12 cellular contexts compared by ENCODE assay signal in the genomic region with DNA sequence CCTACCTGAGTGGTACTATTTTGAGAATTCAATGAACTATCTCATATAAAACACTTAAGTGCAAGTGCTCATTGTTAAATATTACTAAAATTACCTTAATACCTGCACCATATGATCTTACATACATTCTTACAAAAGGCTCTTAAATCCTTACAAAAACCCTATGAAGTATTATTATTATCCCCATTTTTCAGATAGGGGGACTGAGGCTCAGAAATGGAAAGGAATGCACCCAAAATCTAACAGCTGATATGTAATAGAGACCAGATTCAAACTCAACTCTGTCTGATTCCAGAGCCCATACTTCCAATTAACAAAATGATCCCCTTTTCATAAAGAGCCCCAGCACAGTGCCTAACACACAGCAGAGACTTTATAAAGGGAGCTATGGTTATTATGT. TPM values are rescaled to one million over a fixed set of nuclear protein-coding genes. Genes with fewer than 3 reads are reported as not detected.
DNase-seq lines count a peak whose midpoint lies in the region; ATAC-seq and TF ChIP-seq lines count a peak whose summit lies in the region.
"Had no signal": no experiment of that assay in that cellular context is flagged by ENCODE, and none has a peak within 500 bp of the region (broad histone marks: within the 10 kb centered on the region; RNA-seq: fewer than 3 reads in every experiment).

No MANE protein-coding gene starts in this region.

- H4K20me1 ChIP-seq in DND-41 (ENCODE audit: insufficient read depth, low read length) = peaks cover 75% of the 10 kb centered on the region

- TF ChIP-seq POLR2A in esophagus muscularis mucosa (IDR thresholded peaks at IDR 0.05; ENCODE audit: low read depth) (no peak), gastrocnemius medialis (IDR thresholded peaks at IDR 0.05) (no peak)

- no peak overlapping the region for H3K9ac ChIP-seq in DND-41 (ENCODE audit: low read depth, low read length)

- no peaks in the 10 kb centered on the region for H3K9me3 ChIP-seq in DND-41 (ENCODE audit: insufficient read depth, low read length, severe bottlenecking)
- H3K9me3 ChIP-seq in esophagus muscularis mucosa = no peaks in the 10 kb centered on the region
- H3K9me3 ChIP-seq in gastrocnemius medialis = no peaks in the 10 kb centered on the region
- H3K9me3 ChIP-seq: adrenal gland had no signal

- H3K4me1 ChIP-seq in DND-41 (ENCODE audit: insufficient read depth, low read length) = peaks cover 79% of the 10 kb centered on the region
- peaks cover 76 to 96% (median 84%) of the 10 kb centered on the region in 4 donors for H3K4me1 ChIP-seq in esophagus muscularis mucosa
- H3K4me1 ChIP-seq in gastrocnemius medialis = peaks cover 78 to 86% of the 10 kb centered on the region in 2 donors

- intact Hi-C loops in esophagus muscularis mucosa (cut with DNase I) (loop anchor here (5.0 kb wide), 1 partner anchor 33 kb away; no protein-coding TSS in a partner anchor), gastrocnemius medialis (cut with DNase I; ENCODE audit: low total_unique reads) (no loop called here)

- DNase-seq in DND-41 (no peak), RWPE1 (ENCODE audit: low spot score) (no peak), esophagus muscularis mucosa (ENCODE audit: extremely low spot score) (no peak), gastrocnemius medialis (no peak), inferior parietal cortex (ENCODE audit: extremely low spot score) (no peak), retina (no peak)
- no peak for DNase-seq in activated CD4-positive, alpha-beta T cell treated with anti-CD3 and anti-CD28 coated beads, Interleukin-2, amount 50 U/mL, for 4 hours
- DNase-seq: DMS 273 treated with DMSO at 0.1 percent for 48 hours, Karpas-422, NCI-H345 had no signal

- H3K4me2 ChIP-seq in DND-41 (ENCODE audit: insufficient read depth, low read length) = 0 out of 2 replicates have a peak overlapping the region, but pooled peaks have one; percentile 13

- no peak for TF ChIP-seq EP300 in esophagus muscularis mucosa (IDR thresholded peaks at IDR 0.05)

- H3K27me3 ChIP-seq in DND-41 (ENCODE audit: insufficient read depth, low read length, poor library complexity) (no peaks in the 10 kb centered on the region), esophagus muscularis mucosa (no peaks in the 10 kb centered on the region), gastrocnemius medialis (no peaks in the 10 kb centered on the region)
- H3K27me3 ChIP-seq: adrenal gland had no signal

- H3K27ac ChIP-seq in DND-41 (ENCODE audit: low read length) (peak overlapping the region; percentile 77), RWPE1 (peak overlapping the region; percentile 69; the same call in 1 of the 2 replicates), esophagus muscularis mucosa (replicated peaks in 1 of 4) (peak overlapping the region in 3 of 4 donors; percentile 42 to 48 (median 45)), gastrocnemius medialis (peak overlapping the region; percentile 97 to 98 (median 97))

- no peak overlapping the region for H3K4me3 ChIP-seq in DND-41 (ENCODE audit: low read depth in 1 of 2, low read length in 2 of 2)
- no peak overlapping the region for H3K4me3 ChIP-seq in esophagus muscularis mucosa
- no peak overlapping the region for H3K4me3 ChIP-seq in gastrocnemius medialis
- H3K4me3 ChIP-seq: adrenal gland had no signal

- in situ Hi-C loops in gastrocnemius medialis (cut with MboI; ENCODE audit: low sequenced_read_pairs in 4 of 4) = no loop called here

- no peak overlapping the region for H2AFZ ChIP-seq in DND-41 (ENCODE audit: low read depth, low read length)

- POLR2A ChIA-PET in RWPE1 (lab: Yijun Ruan, JAX; ENCODE audit: low non-redundant PET) = interaction anchor here (0.9 kb wide), 1 partner anchor 9 kb away, joined by 3 read pairs; no protein-coding TSS in a partner anchor

- CTCF ChIA-PET in RWPE1 (lab: Yijun Ruan, JAX) = interaction anchor here (1.1 to 1.3 kb wide), 2 partner anchors 15 to 19 kb away, joined by 3 to 4 read pairs; no protein-coding TSS in a partner anchor

- TF ChIP-seq CTCF in DND-41 (IDR thresholded peaks at IDR 0.05; ENCODE audit: borderline replicate concordance, extremely low read depth, low read length, poor library complexity, severe bottlenecking) (no peak), RWPE1 (conservative IDR thresholded peaks at IDR 0.05; ENCODE audit: low read depth) (no peak), esophagus muscularis mucosa (IDR thresholded peaks at IDR 0.05) (no peak), gastrocnemius medialis (IDR thresholded peaks at IDR 0.05 in 4 of 5, conservative IDR thresholded peaks at IDR 0.05 in 1 of 5) (no peak)

- ATAC-seq in DND-41 (ENCODE audit: insufficient read depth, low read depth) = no peak
- no peak for ATAC-seq in gastrocnemius medialis
- ATAC-seq in HG02759 (IDR thresholded peaks at IDR 0.05; ENCODE audit: unreplicated experiment) = no peak

- peaks cover 99% of the 10 kb centered on the region for H3K79me2 ChIP-seq in DND-41 (ENCODE audit: insufficient read depth, low read length)

- H3K36me3 ChIP-seq in DND-41 (ENCODE audit: insufficient read depth, low read length) (peaks cover 93% of the 10 kb centered on the region), esophagus muscularis mucosa (peaks cover 0 to 81% (median 36%) of the 10 kb centered on the region in 4 donors), gastrocnemius medialis (peaks cover 0 to 7% of the 10 kb centered on the region in 2 donors)

RNA-seq across cellular contexts. Expression of a gene that starts 17.5 kb away (rescaled TPM):
- 100 to 1,000 TPM in 3 of 4 donors, 10 to 100 TPM in 1; 94.3 to 181 (median 140) TPM for total RNA-seq in esophagus muscularis mucosa
- total RNA-seq in gastrocnemius medialis = 10 to 100 TPM; 41.5 to 87.8 (median 55.3) TPM

RNA-seq across cellular contexts. Expression of a gene that starts 33.9 kb away (rescaled TPM):
- total RNA-seq in esophagus muscularis mucosa (1 to 10 TPM in 1 of 4 donors, under 1 TPM in 3; under 0.01 to 1.1 (median 0.38) TPM), gastrocnemius medialis (1 to 10 TPM in 2 of 4 donors, under 1 TPM in 2; 0.46 to 1.9 (median 1.0) TPM)

Comparison
In these comparisons a context has a peak if more than half of its experiments do, and no peak if none do; other contexts are left out.
1. H3K27ac ChIP-seq: peak in every context shown above with its lines; median percentile 97 in gastrocnemius medialis; 77 in DND-41; 69 in RWPE1; 45 in esophagus muscularis mucosa.